Comparison of ENCODE assay signal across 27 cellular contexts in genomic region chrX:17440836-17441235, GRCh38.
"Had no signal": no experiment of that assay in that cellular context is flagged by ENCODE, and none has a peak within 500 bp of the region (broad histone marks: within the 10 kb centered on the region; RNA-seq: fewer than 3 reads in every experiment).

No MANE protein-coding gene starts in this region.

- H3K4me3 ChIP-seq: pancreas, prostate gland, sigmoid colon, thoracic aorta, thyroid gland, tibial nerve, upper lobe of left lung, vagina had no signal

- H3K27me3 Mint-ChIP-seq: stimulated activated naive CD8-positive, alpha-beta T cell treated with anti-CD3 and anti-CD28 coated beads, Interleukin-15, Interleukin-2, amounts not matched to agents 100 ng/mL and 50 ng/mL, for 24 hours had no signal

- H3K4me3 Mint-ChIP-seq: naive B cell; naive thymus-derived CD8-positive, alpha-beta T cell; natural killer cell treated with Interleukin-12 subunit alpha and Interleukin-12 subunit beta and Interleukin-15 and Interleukin-18, amount 100 ng/mL, for 72 hours; nephron progenitor cell; neural crest cell; stimulated activated effector memory CD8-positive, alpha-beta T cell treated with anti-CD3 and anti-CD28 coated beads, Interleukin-12 subunit alpha, Interleukin-12 subunit beta, amount 100 ng/mL, for 72 hours; stimulated activated naive B cell treated with anti-CD40 and anti-IgM and Interleukin-4, amounts not matched to agents 10 μg/mL and 1 μg/mL and 100 μg/mL, for 72 hours; stimulated activated naive CD8-positive, alpha-beta T cell treated with anti-CD3 and anti-CD28 coated beads, Interleukin-15, Interleukin-2, amounts not matched to agents 100 ng/mL and 50 ng/mL, for 24 hours had no signal

- FAIRE-seq: pancreas, small intestine, urothelium cell line had no signal

- ATAC-seq: naive thymus-derived CD8-positive, alpha-beta T cell; natural killer cell treated with Interleukin-12 subunit alpha and Interleukin-12 subunit beta and Interleukin-15 and Interleukin-18, amount 100 ng/mL, for 72 hours; pancreas; right cardiac atrium; stimulated activated effector memory CD8-positive, alpha-beta T cell treated with anti-CD3 and anti-CD28 coated beads, Interleukin-12 subunit alpha, Interleukin-12 subunit beta, amount 100 ng/mL, for 72 hours; stimulated activated naive B cell treated with anti-CD40 and anti-IgM and Interleukin-4, amounts not matched to agents 10 μg/mL and 1 μg/mL and 100 μg/mL, for 72 hours had no signal

- H3K27ac Mint-ChIP-seq: naive B cell; naive thymus-derived CD8-positive, alpha-beta T cell; natural killer cell treated with Interleukin-12 subunit alpha and Interleukin-12 subunit beta and Interleukin-15 and Interleukin-18, amount 100 ng/mL, for 72 hours; nephron progenitor cell; stimulated activated effector memory CD8-positive, alpha-beta T cell treated with anti-CD3 and anti-CD28 coated beads, Interleukin-12 subunit alpha, Interleukin-12 subunit beta, amount 100 ng/mL, for 72 hours; stimulated activated naive B cell treated with anti-CD40 and anti-IgM and Interleukin-4, amounts not matched to agents 10 μg/mL and 1 μg/mL and 100 μg/mL, for 72 hours; stimulated activated naive CD8-positive, alpha-beta T cell treated with anti-CD3 and anti-CD28 coated beads, Interleukin-15, Interleukin-2, amounts not matched to agents 100 ng/mL and 50 ng/mL, for 24 hours had no signal

- H3K27ac ChIP-seq: neutrophil, pancreas, prostate gland, sigmoid colon, thoracic aorta, thyroid gland, tibial nerve, upper lobe of left lung, vagina had no signal

- H3K9me3 ChIP-seq: neutrophil, pancreas, prostate gland, sigmoid colon, thoracic aorta, thyroid gland, tibial nerve, upper lobe of left lung, vagina had no signal

- H3K9me3 Mint-ChIP-seq: naive thymus-derived CD8-positive, alpha-beta T cell; natural killer cell treated with Interleukin-12 subunit alpha and Interleukin-12 subunit beta and Interleukin-15 and Interleukin-18, amount 100 ng/mL, for 72 hours; nephron progenitor cell; neural crest cell; stimulated activated effector memory CD8-positive, alpha-beta T cell treated with anti-CD3 and anti-CD28 coated beads, Interleukin-12 subunit alpha, Interleukin-12 subunit beta, amount 100 ng/mL, for 72 hours; stimulated activated naive B cell treated with anti-CD40 and anti-IgM and Interleukin-4, amounts not matched to agents 10 μg/mL and 1 μg/mL and 100 μg/mL, for 72 hours; stimulated activated naive CD8-positive, alpha-beta T cell treated with anti-CD3 and anti-CD28 coated beads, Interleukin-15, Interleukin-2, amounts not matched to agents 100 ng/mL and 50 ng/mL, for 24 hours had no signal

- H3K36me3 ChIP-seq: neutrophil, pancreas, prostate gland, sigmoid colon, thoracic aorta, thyroid gland, tibial nerve, upper lobe of left lung, vagina had no signal

- H3K4me1 ChIP-seq: pancreas, prostate gland, sigmoid colon, thyroid gland, upper lobe of left lung had no signal

- H3K27me3 ChIP-seq: neutrophil, sigmoid colon, thyroid gland, tibial nerve, upper lobe of left lung, vagina had no signal

- DNase-seq: naive B cell; naive thymus-derived CD8-positive, alpha-beta T cell; nephron progenitor cell; nucleus accumbens; pancreas; retina; right cardiac atrium; sigmoid colon; stimulated activated CD4-positive, alpha-beta T cell treated with anti-CD3 and anti-CD28 coated beads, Interleukin-15, amount 100 ng/mL, for 24 hours; stimulated activated CD4-positive, alpha-beta T cell treated with anti-CD3 and anti-CD28 coated beads, Interleukin-2, amount 100 ng/mL, for 24 hours; stimulated activated CD4-positive, alpha-beta T cell treated with anti-CD3 and anti-CD28 coated beads, Interleukin-2, amount 100 ng/mL, for 48 hours; stimulated activated CD4-positive, alpha-beta T cell treated with anti-CD3 and anti-CD28 coated beads, Interleukin-4, amount 100 ng/mL, for 24 hours; stimulated activated naive B cell treated with anti-CD40 and anti-IgM and Interleukin-4, amounts not matched to agents 10 μg/mL and 1 μg/mL and 100 μg/mL, for 72 hours; stimulated activated naive CD4-positive, alpha-beta T cell treated with Interleukin-2 at 50 U/mL for 16 hours; thyroid gland; upper lobe of left lung had no signal

- H3K36me3 Mint-ChIP-seq: naive B cell; naive thymus-derived CD8-positive, alpha-beta T cell; natural killer cell treated with Interleukin-12 subunit alpha and Interleukin-12 subunit beta and Interleukin-15 and Interleukin-18, amount 100 ng/mL, for 72 hours; stimulated activated effector memory CD8-positive, alpha-beta T cell treated with anti-CD3 and anti-CD28 coated beads, Interleukin-12 subunit alpha, Interleukin-12 subunit beta, amount 100 ng/mL, for 72 hours; stimulated activated naive B cell treated with anti-CD40 and anti-IgM and Interleukin-4, amounts not matched to agents 10 μg/mL and 1 μg/mL and 100 μg/mL, for 72 hours had no signal

- H3K4me1 Mint-ChIP-seq: naive B cell; naive thymus-derived CD8-positive, alpha-beta T cell; stimulated activated effector memory CD8-positive, alpha-beta T cell treated with anti-CD3 and anti-CD28 coated beads, Interleukin-12 subunit alpha, Interleukin-12 subunit beta, amount 100 ng/mL, for 72 hours; stimulated activated naive B cell treated with anti-CD40 and anti-IgM and Interleukin-4, amounts not matched to agents 10 μg/mL and 1 μg/mL and 100 μg/mL, for 72 hours had no signal
